14 cellular contexts compared by ENCODE assay signal in the genomic region with DNA sequence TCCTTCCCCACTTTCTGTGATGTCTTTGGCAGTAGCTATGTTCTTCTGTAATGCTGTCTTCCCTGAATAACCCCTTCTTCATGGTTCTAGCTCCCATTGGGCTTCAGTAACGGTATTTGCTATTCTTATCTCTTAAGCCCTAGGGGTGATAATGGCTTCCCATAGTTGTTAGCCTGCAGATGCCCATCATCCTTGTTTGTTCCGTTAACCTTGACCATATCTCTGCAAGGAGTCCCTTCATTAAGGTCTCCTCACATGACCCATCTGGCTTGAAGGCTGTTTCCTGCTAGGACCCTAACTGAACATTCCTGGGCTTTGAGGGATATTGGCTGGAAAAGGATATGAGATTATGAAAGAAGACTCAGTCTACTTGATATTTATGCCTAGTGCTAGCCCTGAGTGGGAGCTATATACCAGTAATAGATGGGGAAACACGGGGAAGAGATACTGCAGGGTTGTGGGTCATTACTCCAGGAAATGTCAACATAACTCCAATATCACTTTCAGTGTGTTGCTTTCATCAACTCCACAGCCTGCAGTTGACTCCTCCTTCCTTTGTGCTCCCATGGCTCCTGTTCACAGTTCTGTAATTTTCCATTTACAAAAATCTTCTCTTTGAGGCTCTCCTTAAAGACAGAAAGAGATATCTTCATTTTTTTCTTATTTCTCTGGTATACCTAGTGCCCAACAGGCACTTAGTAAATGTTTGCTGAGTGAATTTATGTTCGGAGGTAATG. TPM values are rescaled to one million over a fixed set of nuclear protein-coding genes. Genes with fewer than 3 reads are reported as not detected.
DNase-seq lines count a peak whose midpoint lies in the region; ATAC-seq and TF ChIP-seq lines count a peak whose summit lies in the region.
"Had no signal": no experiment of that assay in that cellular context is flagged by ENCODE, and none has a peak within 500 bp of the region (broad histone marks: within the 10 kb centered on the region; RNA-seq: fewer than 3 reads in every experiment).

No MANE protein-coding gene starts in this region.

- H3K27ac Mint-ChIP-seq in activated CD4-positive, alpha-beta T cell treated with anti-CD3 and anti-CD28 coated beads for 36 hours = peak overlapping the region; percentile 47
- peak overlapping the region; percentile 20 for H3K27ac Mint-ChIP-seq in activated T-helper 17 cell treated with anti-CD3 and anti-CD28 coated beads, Interleukin-2, amount 50 U/mL, for 72 hours
- H3K27ac Mint-ChIP-seq in natural killer cell = peak overlapping the region; percentile 98 to 100

- no peak for TF ChIP-seq CTCF in GM12864 (IDR thresholded peaks at IDR 0.05; ENCODE audit: low read depth, low read length, missing control alignments)
- TF ChIP-seq CTCF in natural killer cell (IDR thresholded peaks at IDR 0.05) = no peak

- H3K4me3 Mint-ChIP-seq in activated CD4-positive, alpha-beta T cell treated with anti-CD3 and anti-CD28 coated beads for 36 hours = no peak overlapping the region
- peak overlapping the region; percentile 96 for H3K4me3 Mint-ChIP-seq in activated T-helper 17 cell treated with anti-CD3 and anti-CD28 coated beads, Interleukin-2, amount 50 U/mL, for 72 hours
- peak overlapping the region; percentile 63 for H3K4me3 Mint-ChIP-seq in natural killer cell

- H3K27me3 Mint-ChIP-seq in activated CD4-positive, alpha-beta T cell treated with anti-CD3 and anti-CD28 coated beads for 36 hours = no peaks in the 10 kb centered on the region
- no peaks in the 10 kb centered on the region for H3K27me3 Mint-ChIP-seq in activated T-helper 17 cell treated with anti-CD3 and anti-CD28 coated beads, Interleukin-2, amount 50 U/mL, for 72 hours
- no peaks in the 10 kb centered on the region for H3K27me3 Mint-ChIP-seq in natural killer cell (ENCODE audit: low read depth in 2 of 2)

- H3K36me3 Mint-ChIP-seq in activated CD4-positive, alpha-beta T cell treated with anti-CD3 and anti-CD28 coated beads for 36 hours (ENCODE audit: low read depth) = peaks cover 28% of the 10 kb centered on the region
- H3K36me3 Mint-ChIP-seq in activated T-helper 17 cell treated with anti-CD3 and anti-CD28 coated beads, Interleukin-2, amount 50 U/mL, for 72 hours (ENCODE audit: low read depth) = peaks cover 37% of the 10 kb centered on the region
- H3K36me3 Mint-ChIP-seq in natural killer cell = no peaks in the 10 kb centered on the region

- no peak for DNase-seq in activated CD4-positive, alpha-beta T cell treated with anti-CD3 and anti-CD28 coated beads for 36 hours
- DNase-seq in activated CD4-positive, alpha-beta T cell treated with anti-CD3 and anti-CD28 coated beads for 48 hours = no peak
- no peak for DNase-seq in GM12864 (ENCODE audit: low read depth)
- DNase-seq in natural killer cell = no peak
- DNase-seq in UCSD-AML1 (lab: John Stamatoyannopoulos, UW; ENCODE audit: unreplicated experiment) = no peak
- no peak for DNase-seq in HPDE6-E6E7 (ENCODE audit: extremely low spot score)
- DNase-seq: ACHN; activated CD4-positive, alpha-beta T cell treated with anti-CD3 and anti-CD28 coated beads, Interleukin-2, amount 50 U/mL, for 4 hours; HCEC 1CT; OCI-M1; pancreas had no signal

- POLR2A ChIA-PET in activated CD4-positive, alpha-beta T cell treated with anti-CD3 and anti-CD28 coated beads for 36 hours (lab: Charles Lee) = interaction anchor here (1.1 kb wide), 1 partner anchor 14 kb away, joined by 4 read pairs; a partner anchor contains a TSS

- peak overlapping the region; percentile 13 for H3K4me3 ChIP-seq in GM12864 (ENCODE audit: low read depth, low read length)
- H3K4me3 ChIP-seq: pancreas had no signal

- no peaks in the 10 kb centered on the region for H3K9me3 Mint-ChIP-seq in activated CD4-positive, alpha-beta T cell treated with anti-CD3 and anti-CD28 coated beads for 36 hours (ENCODE audit: low read depth)
- H3K9me3 Mint-ChIP-seq in activated T-helper 17 cell treated with anti-CD3 and anti-CD28 coated beads, Interleukin-2, amount 50 U/mL, for 72 hours = no peaks in the 10 kb centered on the region
- H3K9me3 Mint-ChIP-seq in natural killer cell = no peaks in the 10 kb centered on the region

- intact Hi-C loops in activated CD4-positive, alpha-beta T cell treated with anti-CD3 and anti-CD28 coated beads for 36 hours (cut with DNase I, micrococcal nuclease) = no loop called here
- intact Hi-C loops in natural killer cell (cut with micrococcal nuclease) = no loop called here

- peaks cover 70% of the 10 kb centered on the region for H3K4me1 Mint-ChIP-seq in activated CD4-positive, alpha-beta T cell treated with anti-CD3 and anti-CD28 coated beads for 36 hours
- peaks cover 44% of the 10 kb centered on the region for H3K4me1 Mint-ChIP-seq in activated T-helper 17 cell treated with anti-CD3 and anti-CD28 coated beads, Interleukin-2, amount 50 U/mL, for 72 hours
- H3K4me1 Mint-ChIP-seq in natural killer cell = peaks cover 71 to 82% of the 10 kb centered on the region in 2 donors

- CTCF ChIA-PET in activated CD4-positive, alpha-beta T cell treated with anti-CD3 and anti-CD28 coated beads for 36 hours (lab: Charles Lee) = interaction anchor here (0.8 to 12.7 kb wide), 13 partner anchors 12 to 155 kb away, joined by 3 to 155 read pairs (median 4); a partner anchor contains a TSS

- no peak for ATAC-seq in activated CD4-positive, alpha-beta T cell treated with anti-CD3 and anti-CD28 coated beads for 36 hours
- ATAC-seq in activated T-helper 17 cell treated with anti-CD3 and anti-CD28 coated beads, Interleukin-2, amount 50 U/mL, for 72 hours (replicated peaks) = no peak
- ATAC-seq in natural killer cell (no peak), HG03139 (IDR thresholded peaks at IDR 0.05; ENCODE audit: unreplicated experiment) (no peak)
- ATAC-seq: pancreas, SK-N-SH treated with all-trans-retinoic acid at 6 μM for 48 hours had no signal

RNA-seq across cellular contexts. Expression of a gene that starts 2.5 kb away (rescaled TPM):
- total RNA-seq in activated CD4-positive, alpha-beta T cell treated with anti-CD3 and anti-CD28 coated beads for 36 hours = 10 to 100 TPM; 21.5 to 25.3 TPM
- 10 to 100 TPM; 21.9 to 26.1 TPM for total RNA-seq in activated T-helper 17 cell treated with anti-CD3 and anti-CD28 coated beads, Interleukin-2, amount 50 U/mL, for 72 hours
- 10 to 100 TPM; 27.8 to 35.3 (median 34.6) TPM for total RNA-seq in natural killer cell

RNA-seq across cellular contexts. Expression of a gene that starts 13.6 kb away (rescaled TPM):
- total RNA-seq in activated CD4-positive, alpha-beta T cell treated with anti-CD3 and anti-CD28 coated beads for 36 hours = 10 to 100 TPM; 18.1 to 20.4 TPM
- total RNA-seq in activated T-helper 17 cell treated with anti-CD3 and anti-CD28 coated beads, Interleukin-2, amount 50 U/mL, for 72 hours = 10 to 100 TPM; 17.5 to 26.4 TPM
- 10 to 100 TPM; 11.6 to 18.3 (median 15.6) TPM for total RNA-seq in natural killer cell

RNA-seq across cellular contexts. Expression of a gene that starts 52.2 kb away (rescaled TPM):
- total RNA-seq in activated CD4-positive, alpha-beta T cell treated with anti-CD3 and anti-CD28 coated beads for 36 hours = 10 to 100 TPM; 16.3 to 24.3 TPM
- 10 to 100 TPM; 40.9 to 60.4 TPM for total RNA-seq in activated T-helper 17 cell treated with anti-CD3 and anti-CD28 coated beads, Interleukin-2, amount 50 U/mL, for 72 hours
- 100 to 1,000 TPM; 118 to 164 (median 150) TPM for total RNA-seq in natural killer cell

Comparison
In these comparisons a context has a peak if more than half of its experiments do, and no peak if none do; other contexts are left out.
1. H3K27ac Mint-ChIP-seq: peak in every context shown above with its lines; median percentile 99 in natural killer cell; 47 in activated CD4-positive, alpha-beta T cell treated with anti-CD3 and anti-CD28 coated beads for 36 hours; 20 in activated T-helper 17 cell treated with anti-CD3 and anti-CD28 coated beads, Interleukin-2, amount 50 U/mL, for 72 hours.